In the genomic region with DNA sequence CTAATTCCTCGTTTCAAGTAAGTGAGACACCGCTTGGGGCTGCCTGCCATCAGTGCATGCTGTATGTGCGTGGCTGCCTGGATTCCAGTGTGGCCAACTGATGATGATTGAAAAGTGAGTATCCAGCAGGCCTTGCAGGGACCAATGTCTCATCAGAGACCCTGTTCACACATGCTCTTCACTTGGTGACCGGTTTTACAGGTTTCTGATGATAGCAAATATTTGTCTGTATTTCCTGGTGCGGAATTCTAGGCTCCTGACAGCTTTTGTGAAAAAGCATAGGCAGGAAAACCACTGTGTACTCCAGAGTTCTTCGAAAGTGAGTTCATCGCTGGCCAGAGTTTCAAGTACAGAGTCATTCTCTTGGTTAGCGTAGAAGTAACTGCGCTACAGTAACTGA, we compare ENCODE assay signal across 16 cellular contexts. TPM values are rescaled to one million over a fixed set of nuclear protein-coding genes. Genes with fewer than 3 reads are reported as not detected.
DNase-seq lines count a peak whose midpoint lies in the region; ATAC-seq and TF ChIP-seq lines count a peak whose summit lies in the region.
"Had no signal": no experiment of that assay in that cellular context is flagged by ENCODE, and none has a peak within 500 bp of the region (broad histone marks: within the 10 kb centered on the region; RNA-seq: fewer than 3 reads in every experiment).

No MANE protein-coding gene starts in this region.

- H3K9me3 ChIP-seq in PC-9 (ENCODE audit: insufficient read depth, low read depth), result no peaks in the 10 kb centered on the region

- no peaks in the 10 kb centered on the region for H4K20me1 ChIP-seq in PC-9 (ENCODE audit: insufficient read depth)

- peak overlapping the region; percentile 74 for H3K27ac ChIP-seq in C4-2B
- H3K27ac ChIP-seq in PC-9, result peak overlapping the region; percentile 65
- H3K27ac ChIP-seq: GM23248, SK-N-MC, skin epidermis had no signal

- POLR2A ChIA-PET in PC-9 (lab: Charles Lee; ENCODE audit: unreplicated experiment), result interaction anchor here (0.6 kb wide), 1 partner anchor 43 kb away, joined by 3 read pairs; no protein-coding TSS in a partner anchor

- H3K4me2 ChIP-seq in PC-9, result peak overlapping the region; percentile 66

- H3K9me2 ChIP-seq in PC-9 (ENCODE audit: insufficient read depth), result no peaks in the 10 kb centered on the region

- CTCF ChIA-PET in PC-9 (lab: Charles Lee), result no interaction called here

- intact Hi-C loops in PC-9 (cut with micrococcal nuclease; ENCODE audit: unreplicated experiment), result loop anchor here (2.0 kb wide), 1 partner anchor 58 kb away; no protein-coding TSS in a partner anchor
- intact Hi-C loops in left colon (cut with DNase I, micrococcal nuclease), result no loop called here

- H3K4me3 ChIP-seq in PC-9, result no peak overlapping the region
- H3K4me3 ChIP-seq: GM23248, SK-N-MC, skin epidermis had no signal

- no peaks in the 10 kb centered on the region for H3K27me3 ChIP-seq in PC-9 (ENCODE audit: insufficient read depth, low read depth)

- ATAC-seq in left colon (peak; percentile 66), GM19397 (IDR thresholded peaks at IDR 0.05; ENCODE audit: unreplicated experiment) (no peak)
- ATAC-seq: natural killer cell had no signal

- H3K79me2 ChIP-seq in PC-9 (ENCODE audit: low read depth), result no peaks in the 10 kb centered on the region

- no peaks in the 10 kb centered on the region for H3K36me3 ChIP-seq in PC-9 (ENCODE audit: low read depth)

- peaks cover 20% of the 10 kb centered on the region for H3K4me1 ChIP-seq in PC-9 (replicated peaks; ENCODE audit: insufficient read depth)

- H3F3A ChIP-seq in PC-9 (ENCODE audit: insufficient read depth, low read depth), result peaks cover 20% of the 10 kb centered on the region

- no peak for TF ChIP-seq CTCF in C4-2B (conservative IDR thresholded peaks at IDR 0.05)
- no peak for TF ChIP-seq CTCF in PC-9 (conservative IDR thresholded peaks at IDR 0.05)

- H2AFZ ChIP-seq in PC-9, result no peak overlapping the region
- H2AFZ ChIP-seq: GM23248 had no signal

- BruUV-seq in PC-9 (replicated peaks; lab: Mats Ljungman, UMichigan), result no TSS peak

- DNase-seq in DMS53 (lab: John Stamatoyannopoulos, UW) (peak; percentile 97), PC-9 (peak; percentile 63 to 99), left colon (no peak), activated gamma-delta T cell treated with Interleukin-2 at 50 U/mL for 16 hours (no peak)
- no peak for DNase-seq in stimulated activated CD4-positive, alpha-beta T cell treated with anti-CD3 and anti-CD28 coated beads, Interleukin-4, amount 100 ng/mL, for 24 hours
- DNase-seq: activated CD8-positive, alpha-beta memory T cell treated with anti-CD3 and anti-CD28 coated beads for 24 hours; GM23248; immature natural killer cell; natural killer cell; NCI-H146; NCI-H524; stimulated activated CD4-positive, alpha-beta T cell treated with anti-CD3 and anti-CD28 coated beads, Interleukin-4, amount 100 ng/mL, for 1 hour had no signal

RNA-seq across cellular contexts. Expression of gene YWHAQ, which starts 13.8 kb away (rescaled TPM):
- 353 and 373 TPM in 2 replicates for total RNA-seq in PC-9 (2021)
- total RNA-seq in left colon, result 100 to 1,000 TPM; 163 to 227 TPM

Comparison
In these comparisons a context has a peak if more than half of its experiments do, and no peak if none do; other contexts are left out.
1. DNase-seq: peak in DMS53 (single experiment) and PC-9 (2 of 2); none in left colon (0 of 2), activated gamma-delta T cell treated with Interleukin-2 at 50 U/mL for 16 hours (single experiment) and stimulated activated CD4-positive, alpha-beta T cell treated with anti-CD3 and anti-CD28 coated beads, Interleukin-4, amount 100 ng/mL, for 24 hours (single experiment).